Comparison of ENCODE assay signal across 9 cellular contexts in the genomic region with DNA sequence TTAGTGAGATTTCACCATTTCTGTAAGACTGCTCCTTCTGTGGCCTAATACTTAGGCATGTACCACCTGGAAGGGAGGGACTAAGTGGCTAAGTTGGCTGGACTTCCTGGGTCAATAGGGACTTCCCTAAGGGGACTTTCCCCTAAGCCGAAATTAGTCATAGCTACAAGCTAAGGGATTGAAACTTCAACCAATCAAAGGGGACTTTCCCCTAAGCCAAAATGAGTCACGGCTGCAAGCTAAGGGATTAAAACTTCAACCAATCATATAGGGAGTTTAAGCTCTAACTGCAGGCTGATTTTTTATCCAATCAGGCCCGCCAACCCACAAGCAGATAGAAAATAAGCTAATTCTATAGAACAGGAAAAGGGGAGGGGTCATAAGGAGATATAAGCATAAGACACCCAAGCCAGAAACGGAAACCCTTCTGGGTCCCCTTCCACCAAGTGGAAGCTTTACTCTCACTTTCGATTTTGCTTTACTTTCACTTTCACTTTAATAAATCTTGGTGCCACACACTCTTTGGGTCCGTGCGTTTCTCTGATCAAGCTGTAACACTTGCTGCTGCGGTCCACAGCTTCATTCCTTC.
DNase-seq lines count a peak whose midpoint lies in the region; ATAC-seq and TF ChIP-seq lines count a peak whose summit lies in the region.
"Had no signal": no experiment of that assay in that cellular context is flagged by ENCODE, and none has a peak within 500 bp of the region (broad histone marks: within the 10 kb centered on the region; RNA-seq: fewer than 3 reads in every experiment).

No MANE protein-coding gene starts in this region.

- H3K9me3 ChIP-seq in SK-N-SH: no peaks in the 10 kb centered on the region
- no peaks in the 10 kb centered on the region for H3K9me3 ChIP-seq in stomach

- no peaks in the 10 kb centered on the region for H3F3A ChIP-seq in SK-N-SH (replicated peaks; ENCODE audit: insufficient read depth)

- no peak for TF ChIP-seq RAD21 in SK-N-SH (IDR thresholded peaks at IDR 0.05; ENCODE audit: low read length)

- H3K4me2 ChIP-seq in SK-N-SH: peak overlapping the region; percentile 65

- TF ChIP-seq POLR2A in stomach (IDR thresholded peaks at IDR 0.05): no peak

- no peak overlapping the region for H3K9ac ChIP-seq in SK-N-SH

- H3K27ac ChIP-seq in SK-N-SH (ENCODE audit: low read depth in 2 of 2, low read length in 1 of 2): no peak overlapping the region
- no peak overlapping the region for H3K27ac ChIP-seq in stomach

- no peaks in the 10 kb centered on the region for H4K20me1 ChIP-seq in SK-N-SH (ENCODE audit: insufficient read depth)

- ATAC-seq in SK-N-SH treated with all-trans-retinoic acid at 6 μM for 48 hours (no peak; the same call in 2 of the 3 replicates), HG02763 (IDR thresholded peaks at IDR 0.05; ENCODE audit: unreplicated experiment) (peak; percentile 81), GM19455 (IDR thresholded peaks at IDR 0.05; ENCODE audit: unreplicated experiment) (no peak)

- POLR2A ChIA-PET in SK-N-SH (lab: Yijun Ruan, JAX): no interaction called here

- no peak for TF ChIP-seq EP300 in SK-N-SH (IDR thresholded peaks at IDR 0.05; ENCODE audit: borderline replicate concordance in 1 of 2, low read depth in 1 of 2, low read length in 1 of 2)
- TF ChIP-seq EP300 in stomach (IDR thresholded peaks at IDR 0.05): no peak

- H3K4me1 ChIP-seq in SK-N-SH (ENCODE audit: control insufficient read depth in 1 of 2, insufficient read depth in 2 of 2, low read depth in 1 of 2, low read length in 1 of 2) (no peaks in the 10 kb centered on the region), stomach (peaks cover 0 to 12% (median 0%) of the 10 kb centered on the region in 4 donors)

- H2AFZ ChIP-seq in SK-N-SH (ENCODE audit: low read depth): peak overlapping the region; percentile 88

- DNase-seq in SK-N-SH (no peak), OCI-M1 (lab: John Stamatoyannopoulos, UW) (peak; percentile 73), renal cortical epithelial cell (ENCODE audit: low read depth) (peak; percentile 13), stomach (no peak), activated gamma-delta T cell (lab: John Stamatoyannopoulos, UW) (no peak)
- DNase-seq: NCI-H510A had no signal

- H3K79me2 ChIP-seq in SK-N-SH (ENCODE audit: insufficient read depth): no peaks in the 10 kb centered on the region

- no peak for TF ChIP-seq CTCF in SK-N-SH (IDR thresholded peaks at IDR 0.05)
- TF ChIP-seq CTCF in stomach (IDR thresholded peaks at IDR 0.05): no peak

- H3K9me2 ChIP-seq in SK-N-SH: no peaks in the 10 kb centered on the region

- WGBS in SK-N-SH (ENCODE audit: low lambda C conversion rate): 6% methylated on average over 8 of the region's 8 CpGs
- 64 to 81% (median 77%) methylated on average over 8 of the region's 8 CpGs for WGBS in stomach, 5 donors

- H3K36me3 ChIP-seq in SK-N-SH (replicated peaks in 1 of 2; ENCODE audit: control insufficient read depth in 1 of 2, insufficient read depth in 2 of 2, low read length in 1 of 2) (no peaks in the 10 kb centered on the region), stomach (no peaks in the 10 kb centered on the region)

- H3K27me3 ChIP-seq in SK-N-SH (ENCODE audit: insufficient read depth) (no peaks in the 10 kb centered on the region), stomach (no peaks in the 10 kb centered on the region)

- H3K4me3 ChIP-seq in SK-N-SH (ENCODE audit: low read depth in 2 of 2, low read length in 1 of 2) (peak overlapping the region; percentile 44 to 68), stomach (no peak overlapping the region)

- intact Hi-C loops in stomach (cut with DNase I; ENCODE audit: low total_unique reads): no loop called here

- CTCF ChIA-PET in SK-N-SH (lab: Yijun Ruan, JAX): interaction anchor here (0.6 kb wide), 1 partner anchor 1178 kb away, joined by 3 read pairs; no protein-coding TSS in a partner anchor

TF ChIP-seq in SK-N-SH, 30 proteins besides CTCF, POLR2A, EP300 and RAD21:
- TF ChIP-seq, protein P1, sequence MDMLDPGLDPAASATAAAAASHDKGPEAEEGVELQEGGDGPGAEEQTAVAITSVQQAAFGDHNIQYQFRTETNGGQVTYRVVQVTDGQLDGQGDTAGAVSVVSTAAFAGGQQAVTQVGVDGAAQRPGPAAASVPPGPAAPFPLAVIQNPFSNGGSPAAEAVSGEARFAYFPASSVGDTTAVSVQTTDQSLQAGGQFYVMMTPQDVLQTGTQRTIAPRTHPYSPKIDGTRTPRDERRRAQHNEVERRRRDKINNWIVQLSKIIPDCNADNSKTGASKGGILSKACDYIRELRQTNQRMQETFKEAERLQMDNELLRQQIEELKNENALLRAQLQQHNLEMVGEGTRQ (IDR thresholded peaks at IDR 0.05; ENCODE audit: borderline replicate concordance, low read depth, low read length): no peak
- TF ChIP-seq TCF12 (IDR thresholded peaks at IDR 0.05) (no peak), NFIC (IDR thresholded peaks at IDR 0.05; ENCODE audit: borderline replicate concordance) (no peak), FOXJ3 (CRISPR knock-in tag; IDR thresholded peaks at IDR 0.05) (no peak), MEF2A (IDR thresholded peaks at IDR 0.05; ENCODE audit: borderline replicate concordance, low read depth) (no peak), EZH2phosphoT487 (IDR thresholded peaks at IDR 0.05; ENCODE audit: borderline replicate concordance, low read depth) (no peak), SMC3 (IDR thresholded peaks at IDR 0.05; ENCODE audit: low read depth, low read length) (no peak), GATA2 (CRISPR knock-in tag; IDR thresholded peaks at IDR 0.05) (no peak), TAF1 (IDR thresholded peaks at IDR 0.05; ENCODE audit: borderline replicate concordance, low read depth, low read length) (no peak), FOXM1 (IDR thresholded peaks at IDR 0.05; ENCODE audit: low read depth) (no peak), NRF1 (IDR thresholded peaks at IDR 0.05; ENCODE audit: low read depth, low read length) (no peak), JUND (IDR thresholded peaks at IDR 0.05) (no peak)
- TF ChIP-seq, protein P2, sequence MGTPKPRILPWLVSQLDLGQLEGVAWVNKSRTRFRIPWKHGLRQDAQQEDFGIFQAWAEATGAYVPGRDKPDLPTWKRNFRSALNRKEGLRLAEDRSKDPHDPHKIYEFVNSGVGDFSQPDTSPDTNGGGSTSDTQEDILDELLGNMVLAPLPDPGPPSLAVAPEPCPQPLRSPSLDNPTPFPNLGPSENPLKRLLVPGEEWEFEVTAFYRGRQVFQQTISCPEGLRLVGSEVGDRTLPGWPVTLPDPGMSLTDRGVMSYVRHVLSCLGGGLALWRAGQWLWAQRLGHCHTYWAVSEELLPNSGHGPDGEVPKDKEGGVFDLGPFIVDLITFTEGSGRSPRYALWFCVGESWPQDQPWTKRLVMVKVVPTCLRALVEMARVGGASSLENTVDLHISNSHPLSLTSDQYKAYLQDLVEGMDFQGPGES (IDR thresholded peaks at IDR 0.05; ENCODE audit: low read depth, low read length): no peak

TF ChIP-seq in SK-N-SH treated with all-trans-retinoic acid at 6 μM for 48 hours, 23 proteins besides CTCF, POLR2A, EP300 and RAD21:
- TF ChIP-seq ZFP30 (CRISPR knock-in tag; IDR thresholded peaks at IDR 0.05) (no peak), CSDC2 (CRISPR knock-in tag; IDR thresholded peaks at IDR 0.05) (no peak), RARB (CRISPR knock-in tag; IDR thresholded peaks at IDR 0.05) (no peak), ARNTL (CRISPR knock-in tag; IDR thresholded peaks at IDR 0.05; ENCODE audit: borderline replicate concordance, low read depth) (no peak), ZNF70 (CRISPR knock-in tag; IDR thresholded peaks at IDR 0.05) (no peak), TOX (CRISPR knock-in tag; IDR thresholded peaks at IDR 0.05; ENCODE audit: borderline replicate concordance) (no peak), ZC3H10 (CRISPR knock-in tag; IDR thresholded peaks at IDR 0.05) (no peak)

Comparison
In these comparisons a context has a peak if more than half of its experiments do, and no peak if none do; other contexts are left out.
1. DNase-seq: peak in OCI-M1 (single experiment) and renal cortical epithelial cell (single experiment); none in SK-N-SH (single experiment), stomach (single experiment) and activated gamma-delta T cell (single experiment).
2. H3K4me3 ChIP-seq: peak in SK-N-SH (2 of 2); none in stomach (0 of 4).